Comparison of ENCODE assay signal across 8 cellular contexts in the genomic region with DNA sequence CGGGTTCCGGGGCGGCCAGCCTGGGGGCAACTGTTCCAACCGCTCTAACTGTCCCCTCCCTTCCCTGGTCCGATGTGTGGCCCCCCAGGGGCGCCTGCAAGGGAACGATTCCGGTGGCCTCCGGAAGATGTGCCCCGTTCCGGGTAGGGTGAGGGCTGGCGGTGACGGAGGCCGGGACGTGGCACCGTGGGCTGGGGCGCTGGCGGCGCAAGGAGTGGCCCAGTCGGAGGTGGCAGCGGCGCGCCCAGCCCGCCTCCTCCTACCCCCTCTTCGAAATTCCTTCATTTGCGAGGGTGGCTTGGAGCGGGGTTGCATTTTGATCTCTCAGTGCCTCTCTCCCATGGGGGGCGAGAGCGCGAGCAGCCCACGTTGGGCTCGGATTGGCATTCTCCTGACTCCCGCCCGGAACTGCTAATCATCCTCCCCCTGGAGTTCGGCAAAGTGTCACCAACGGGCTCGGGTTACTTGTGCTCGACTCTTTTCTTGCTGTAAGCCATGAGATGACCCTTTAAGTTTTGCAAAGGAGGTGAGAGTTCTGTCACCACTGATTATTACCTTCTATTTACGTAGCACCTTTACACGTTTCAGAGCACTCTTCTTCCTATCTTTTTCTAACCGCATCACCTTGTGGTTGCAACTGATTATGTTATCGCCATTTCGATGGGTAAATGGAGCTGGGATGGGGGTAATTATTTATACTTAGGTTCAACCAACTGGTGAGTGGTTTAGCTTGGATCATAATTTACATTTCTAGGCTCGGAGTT. TPM values are rescaled to one million over a fixed set of nuclear protein-coding genes. Genes with fewer than 3 reads are reported as not detected.
A peak's percentile ranks its signal among the peaks of the same experiment; 100 is the strongest.
DNase-seq lines count a peak whose midpoint lies in the region; ATAC-seq and TF ChIP-seq lines count a peak whose summit lies in the region.

No MANE protein-coding gene starts in this region.

- peaks cover 8% of the 10 kb centered on the region for H3F3A ChIP-seq in neural cell (ENCODE audit: insufficient read depth, low read length, poor library complexity, severe bottlenecking)

- H3K27ac ChIP-seq in neural cell (ENCODE audit: low read length): peak overlapping the region; percentile 88
- peak overlapping the region; percentile 100 for H3K27ac ChIP-seq in stomach smooth muscle (ENCODE audit: low read length)

- ATAC-seq in GM19025 (IDR thresholded peaks at IDR 0.05; ENCODE audit: low read depth, unreplicated experiment): peak; percentile 43
- ATAC-seq in HG03354 (IDR thresholded peaks at IDR 0.05; ENCODE audit: poor library complexity, severe bottlenecking, unreplicated experiment): peak; percentile 61

- H3K27me3 Mint-ChIP-seq in activated T-helper 2 cell treated with anti-CD3 and anti-CD28 coated beads, Interferon-gamma antibody, Interleukin-2, Interleukin-4, amounts not matched to agents 10 μg/mL and 5 μg/mL and 100 μg/mL, durations not matched to agents 14 hours and 24 hours and 36 hours (ENCODE audit: low read depth): no peaks in the 10 kb centered on the region

- TF ChIP-seq EP300 in neural cell (conservative IDR thresholded peaks at IDR 0.05; ENCODE audit: poor library complexity, severe bottlenecking): no peak

- no peaks in the 10 kb centered on the region for H3K9me2 ChIP-seq in neural cell (ENCODE audit: insufficient read depth, low read length)

- no peaks in the 10 kb centered on the region for H3K9me3 Mint-ChIP-seq in activated T-helper 2 cell treated with anti-CD3 and anti-CD28 coated beads, Interferon-gamma antibody, Interleukin-2, Interleukin-4, amounts not matched to agents 10 μg/mL and 5 μg/mL and 100 μg/mL, durations not matched to agents 14 hours and 24 hours and 36 hours

- H3K36me3 Mint-ChIP-seq in activated T-helper 2 cell treated with anti-CD3 and anti-CD28 coated beads, Interferon-gamma antibody, Interleukin-2, Interleukin-4, amounts not matched to agents 10 μg/mL and 5 μg/mL and 100 μg/mL, durations not matched to agents 14 hours and 24 hours and 36 hours (ENCODE audit: low read depth): peaks cover 31% of the 10 kb centered on the region

- H3K9ac ChIP-seq in neural cell (ENCODE audit: low read length) (peak overlapping the region; percentile 91), stomach smooth muscle (ENCODE audit: low read length in 2 of 2) (peak overlapping the region; percentile 98)

- TF ChIP-seq CTCF in fibroblast of the aortic adventitia (IDR thresholded peaks at IDR 0.05; ENCODE audit: insufficient read depth, low read length) (no peak), neural cell (IDR thresholded peaks at IDR 0.05; ENCODE audit: poor library complexity, severe bottlenecking) (no peak)

- peaks cover 36% of the 10 kb centered on the region for H3K79me2 ChIP-seq in neural cell (replicated peaks; ENCODE audit: insufficient read depth, low read length)

- no peaks in the 10 kb centered on the region for H4K20me1 ChIP-seq in neural cell (ENCODE audit: insufficient read depth)

- peak overlapping the region; percentile 76 for H3K4me2 ChIP-seq in neural cell (ENCODE audit: low read length)

- no peak for TF ChIP-seq RAD21 in neural cell (conservative IDR thresholded peaks at IDR 0.05)

- peak overlapping the region; percentile 95 for H3K27ac Mint-ChIP-seq in activated T-helper 2 cell treated with anti-CD3 and anti-CD28 coated beads, Interferon-gamma antibody, Interleukin-2, Interleukin-4, amounts not matched to agents 10 μg/mL and 5 μg/mL and 100 μg/mL, durations not matched to agents 14 hours and 24 hours and 36 hours

- H3K9me3 ChIP-seq in neural cell (ENCODE audit: low read length): no peaks in the 10 kb centered on the region
- H3K9me3 ChIP-seq in stomach smooth muscle (ENCODE audit: control insufficient read depth in 2 of 2, low read length in 2 of 2): no peaks in the 10 kb centered on the region

- peak; percentile 74 for DNase-seq in AG20443 (ENCODE audit: low spot score)
- peak; percentile 83 for DNase-seq in OCI-M1 (lab: John Stamatoyannopoulos, UW)
- DNase-seq in activated T-helper 2 cell treated with anti-CD3 and anti-CD28 coated beads, Interferon-gamma antibody, Interleukin-2, Interleukin-4, amounts not matched to agents 10 μg/mL and 5 μg/mL and 100 μg/mL, durations not matched to agents 14 hours and 24 hours and 36 hours (ENCODE audit: low spot score): peak; percentile 69
- DNase-seq in fibroblast of the aortic adventitia (ENCODE audit: low read depth): peak; percentile 54

- H3K4me1 ChIP-seq in stomach smooth muscle (ENCODE audit: control insufficient read depth, insufficient read depth, low read length): peaks cover 10% of the 10 kb centered on the region

- peak overlapping the region; percentile 40 for H2AFZ ChIP-seq in neural cell (ENCODE audit: low read depth, low read length)

- H3K4me3 Mint-ChIP-seq in activated T-helper 2 cell treated with anti-CD3 and anti-CD28 coated beads, Interferon-gamma antibody, Interleukin-2, Interleukin-4, amounts not matched to agents 10 μg/mL and 5 μg/mL and 100 μg/mL, durations not matched to agents 14 hours and 24 hours and 36 hours (ENCODE audit: low read depth): peak overlapping the region; percentile 98

- H3K4me1 Mint-ChIP-seq in activated T-helper 2 cell treated with anti-CD3 and anti-CD28 coated beads, Interferon-gamma antibody, Interleukin-2, Interleukin-4, amounts not matched to agents 10 μg/mL and 5 μg/mL and 100 μg/mL, durations not matched to agents 14 hours and 24 hours and 36 hours (ENCODE audit: low read depth): peaks cover 30% of the 10 kb centered on the region

- no peaks in the 10 kb centered on the region for H3K36me3 ChIP-seq in neural cell (ENCODE audit: insufficient read depth, low read length)
- H3K36me3 ChIP-seq in stomach smooth muscle (ENCODE audit: control insufficient read depth in 2 of 2, insufficient read depth in 2 of 2, low read length in 2 of 2): peaks cover 3 to 4% of the 10 kb centered on the region in 2 donors

- H3K27me3 ChIP-seq in neural cell (ENCODE audit: insufficient read depth, low read depth, low read length) (no peaks in the 10 kb centered on the region), stomach smooth muscle (ENCODE audit: control insufficient read depth in 1 of 2, insufficient read depth in 2 of 2, low read length in 2 of 2) (no peaks in the 10 kb centered on the region)

- intact Hi-C loops in activated T-helper 2 cell treated with anti-CD3 and anti-CD28 coated beads, Interferon-gamma antibody, Interleukin-2, Interleukin-4, amounts not matched to agents 10 μg/mL and 5 μg/mL and 100 μg/mL, durations not matched to agents 14 hours and 24 hours and 36 hours (cut with micrococcal nuclease): loop anchor here (5.0 kb wide), 1 partner anchor 196 kb away; the partner anchor contains the start of gene MYH10

- H3K4me3 ChIP-seq in fibroblast of the aortic adventitia (ENCODE audit: low read depth, low read length): peak overlapping the region; percentile 92
- peak overlapping the region; percentile 99 for H3K4me3 ChIP-seq in neural cell (ENCODE audit: low read length)
- peak overlapping the region; percentile 92 to 94 for H3K4me3 ChIP-seq in stomach smooth muscle (ENCODE audit: low read length in 2 of 2)

TF ChIP-seq in neural cell, 6 proteins besides CTCF, POLR2A, EP300 and RAD21 (continues in another document):
- TF ChIP-seq MXI1 (conservative IDR thresholded peaks at IDR 0.05; ENCODE audit: poor library complexity, severe bottlenecking) (peak; percentile 77), REST (IDR thresholded peaks at IDR 0.05; ENCODE audit: borderline replicate concordance) (no peak), EZH2 (IDR thresholded peaks at IDR 0.05; ENCODE audit: borderline replicate concordance, insufficient read depth, low read length, poor library complexity, severe bottlenecking) (no peak), SMC3 (conservative IDR thresholded peaks at IDR 0.05; ENCODE audit: poor library complexity) (peak; percentile 3)

RNA-seq across cellular contexts. Expression of gene NDEL1, which starts 0.7 kb away (rescaled TPM):
- total RNA-seq in activated T-helper 2 cell treated with anti-CD3 and anti-CD28 coated beads, Interferon-gamma antibody, Interleukin-2, Interleukin-4, amounts not matched to agents 10 μg/mL and 5 μg/mL and 100 μg/mL, durations not matched to agents 14 hours and 24 hours and 36 hours: 66.6 and 66.9 TPM in 2 replicates
- total RNA-seq in fibroblast of the aortic adventitia (ENCODE audit: low replicate concordance): 42.6 and 68.8 TPM in 2 replicates
- 25.7 and 33.8 TPM in 2 replicates for polyA plus RNA-seq in neural cell
- 53.1 and 55.5 TPM in 2 replicates for polyA minus RNA-seq in neural cell

RNA-seq across cellular contexts. Expression of gene RNF222, which starts 38.7 kb away (rescaled TPM):
- total RNA-seq in activated T-helper 2 cell treated with anti-CD3 and anti-CD28 coated beads, Interferon-gamma antibody, Interleukin-2, Interleukin-4, amounts not matched to agents 10 μg/mL and 5 μg/mL and 100 μg/mL, durations not matched to agents 14 hours and 24 hours and 36 hours: not detected in 2 replicates
- total RNA-seq in fibroblast of the aortic adventitia (ENCODE audit: low replicate concordance): not detected in 2 replicates
- polyA plus RNA-seq in neural cell: not detected in 2 replicates
- not detected in 2 replicates for polyA minus RNA-seq in neural cell

RNA-seq across cellular contexts. Expression of gene RPL26, which starts 53.4 kb away (rescaled TPM):
- 2,352 and 2,379 TPM in 2 replicates for total RNA-seq in activated T-helper 2 cell treated with anti-CD3 and anti-CD28 coated beads, Interferon-gamma antibody, Interleukin-2, Interleukin-4, amounts not matched to agents 10 μg/mL and 5 μg/mL and 100 μg/mL, durations not matched to agents 14 hours and 24 hours and 36 hours
- total RNA-seq in fibroblast of the aortic adventitia (ENCODE audit: low replicate concordance): 2,801 and 6,665 TPM in 2 replicates
- 3,508 and 4,061 TPM in 2 replicates for polyA plus RNA-seq in neural cell
- 970 and 1,174 TPM in 2 replicates for polyA minus RNA-seq in neural cell

Comparison
In these comparisons a context has a peak if more than half of its experiments do, and no peak if none do; other contexts are left out.
1. Peak in every context shown above with its lines: DNase-seq, ATAC-seq, H3K4me3 ChIP-seq and H3K27ac ChIP-seq.